ENCODE assay signal across 1 cellular context in the genomic region with DNA sequence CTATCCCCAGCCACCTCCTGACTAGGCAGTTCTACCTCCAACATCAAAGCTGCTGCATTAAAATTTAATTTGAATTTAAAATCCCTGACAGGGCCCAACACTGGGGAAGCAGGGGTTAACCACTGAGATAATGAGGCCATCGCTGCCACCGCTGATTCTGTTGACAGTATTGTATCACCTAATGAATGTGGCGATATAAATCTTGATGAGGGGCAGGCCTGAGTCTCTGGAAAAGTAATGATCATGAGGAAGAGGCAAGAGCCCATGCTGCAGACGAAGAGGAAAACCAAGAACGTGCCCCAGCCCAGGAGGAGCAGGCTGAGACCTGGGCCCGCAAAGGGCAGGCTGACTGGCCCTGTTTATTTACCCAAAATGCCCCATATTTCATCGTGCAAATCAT.
TF ChIP-seq lines count a peak whose summit lies in the region.

No MANE protein-coding gene starts in this region.

TF ChIP-seq in GM23338, 12 proteins besides CTCF, POLR2A, EP300 and RAD21 (continued from another document):
- TF ChIP-seq JUNB (IDR thresholded peaks at IDR 0.05; ENCODE audit: unreplicated experiment) = no peak
- TF ChIP-seq, protein P1, sequence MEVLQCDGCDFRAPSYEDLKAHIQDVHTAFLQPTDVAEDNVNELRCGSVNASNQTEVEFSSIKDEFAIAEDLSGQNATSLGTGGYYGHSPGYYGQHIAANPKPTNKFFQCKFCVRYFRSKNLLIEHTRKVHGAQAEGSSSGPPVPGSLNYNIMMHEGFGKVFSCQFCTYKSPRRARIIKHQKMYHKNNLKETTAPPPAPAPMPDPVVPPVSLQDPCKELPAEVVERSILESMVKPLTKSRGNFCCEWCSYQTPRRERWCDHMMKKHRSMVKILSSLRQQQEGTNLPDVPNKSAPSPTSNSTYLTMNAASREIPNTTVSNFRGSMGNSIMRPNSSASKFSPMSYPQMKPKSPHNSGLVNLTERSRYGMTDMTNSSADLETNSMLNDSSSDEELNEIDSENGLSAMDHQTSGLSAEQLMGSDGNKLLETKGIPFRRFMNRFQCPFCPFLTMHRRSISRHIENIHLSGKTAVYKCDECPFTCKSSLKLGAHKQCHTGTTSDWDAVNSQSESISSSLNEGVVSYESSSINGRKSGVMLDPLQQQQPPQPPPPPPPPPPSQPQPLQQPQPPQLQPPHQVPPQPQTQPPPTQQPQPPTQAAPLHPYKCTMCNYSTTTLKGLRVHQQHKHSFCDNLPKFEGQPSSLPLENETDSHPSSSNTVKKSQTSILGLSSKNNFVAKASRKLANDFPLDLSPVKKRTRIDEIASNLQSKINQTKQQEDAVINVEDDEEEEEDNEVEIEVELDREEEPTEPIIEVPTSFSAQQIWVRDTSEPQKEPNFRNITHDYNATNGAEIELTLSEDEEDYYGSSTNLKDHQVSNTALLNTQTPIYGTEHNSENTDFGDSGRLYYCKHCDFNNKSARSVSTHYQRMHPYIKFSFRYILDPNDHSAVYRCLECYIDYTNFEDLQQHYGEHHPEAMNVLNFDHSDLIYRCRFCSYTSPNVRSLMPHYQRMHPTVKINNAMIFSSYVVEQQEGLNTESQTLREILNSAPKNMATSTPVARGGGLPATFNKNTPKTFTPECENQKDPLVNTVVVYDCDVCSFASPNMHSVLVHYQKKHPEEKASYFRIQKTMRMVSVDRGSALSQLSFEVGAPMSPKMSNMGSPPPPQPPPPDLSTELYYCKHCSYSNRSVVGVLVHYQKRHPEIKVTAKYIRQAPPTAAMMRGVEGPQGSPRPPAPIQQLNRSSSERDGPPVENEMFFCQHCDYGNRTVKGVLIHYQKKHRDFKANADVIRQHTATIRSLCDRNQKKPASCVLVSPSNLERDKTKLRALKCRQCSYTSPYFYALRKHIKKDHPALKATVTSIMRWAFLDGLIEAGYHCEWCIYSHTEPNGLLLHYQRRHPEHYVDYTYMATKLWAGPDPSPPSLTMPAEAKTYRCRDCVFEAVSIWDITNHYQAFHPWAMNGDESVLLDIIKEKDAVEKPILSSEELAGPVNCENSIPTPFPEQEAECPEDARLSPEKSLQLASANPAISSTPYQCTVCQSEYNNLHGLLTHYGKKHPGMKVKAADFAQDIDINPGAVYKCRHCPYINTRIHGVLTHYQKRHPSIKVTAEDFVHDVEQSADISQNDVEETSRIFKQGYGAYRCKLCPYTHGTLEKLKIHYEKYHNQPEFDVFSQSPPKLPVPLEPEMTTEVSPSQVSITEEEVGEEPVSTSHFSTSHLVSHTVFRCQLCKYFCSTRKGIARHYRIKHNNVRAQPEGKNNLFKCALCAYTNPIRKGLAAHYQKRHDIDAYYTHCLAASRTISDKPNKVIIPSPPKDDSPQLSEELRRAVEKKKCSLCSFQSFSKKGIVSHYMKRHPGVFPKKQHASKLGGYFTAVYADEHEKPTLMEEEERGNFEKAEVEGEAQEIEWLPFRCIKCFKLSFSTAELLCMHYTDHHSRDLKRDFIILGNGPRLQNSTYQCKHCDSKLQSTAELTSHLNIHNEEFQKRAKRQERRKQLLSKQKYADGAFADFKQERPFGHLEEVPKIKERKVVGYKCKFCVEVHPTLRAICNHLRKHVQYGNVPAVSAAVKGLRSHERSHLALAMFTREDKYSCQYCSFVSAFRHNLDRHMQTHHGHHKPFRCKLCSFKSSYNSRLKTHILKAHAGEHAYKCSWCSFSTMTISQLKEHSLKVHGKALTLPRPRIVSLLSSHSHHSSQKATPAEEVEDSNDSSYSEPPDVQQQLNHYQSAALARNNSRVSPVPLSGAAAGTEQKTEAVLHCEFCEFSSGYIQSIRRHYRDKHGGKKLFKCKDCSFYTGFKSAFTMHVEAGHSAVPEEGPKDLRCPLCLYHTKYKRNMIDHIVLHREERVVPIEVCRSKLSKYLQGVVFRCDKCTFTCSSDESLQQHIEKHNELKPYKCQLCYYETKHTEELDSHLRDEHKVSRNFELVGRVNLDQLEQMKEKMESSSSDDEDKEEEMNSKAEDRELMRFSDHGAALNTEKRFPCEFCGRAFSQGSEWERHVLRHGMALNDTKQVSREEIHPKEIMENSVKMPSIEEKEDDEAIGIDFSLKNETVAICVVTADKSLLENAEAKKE (CRISPR knock-in tag; IDR thresholded peaks at IDR 0.05) = no peak
- TF ChIP-seq ZNF331 (CRISPR knock-in tag; IDR thresholded peaks at IDR 0.05; ENCODE audit: low read depth) = no peak
- TF ChIP-seq, protein P2, sequence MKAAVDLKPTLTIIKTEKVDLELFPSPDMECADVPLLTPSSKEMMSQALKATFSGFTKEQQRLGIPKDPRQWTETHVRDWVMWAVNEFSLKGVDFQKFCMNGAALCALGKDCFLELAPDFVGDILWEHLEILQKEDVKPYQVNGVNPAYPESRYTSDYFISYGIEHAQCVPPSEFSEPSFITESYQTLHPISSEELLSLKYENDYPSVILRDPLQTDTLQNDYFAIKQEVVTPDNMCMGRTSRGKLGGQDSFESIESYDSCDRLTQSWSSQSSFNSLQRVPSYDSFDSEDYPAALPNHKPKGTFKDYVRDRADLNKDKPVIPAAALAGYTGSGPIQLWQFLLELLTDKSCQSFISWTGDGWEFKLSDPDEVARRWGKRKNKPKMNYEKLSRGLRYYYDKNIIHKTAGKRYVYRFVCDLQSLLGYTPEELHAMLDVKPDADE (IDR thresholded peaks at IDR 0.05) = no peak
- TF ChIP-seq, protein P3, sequence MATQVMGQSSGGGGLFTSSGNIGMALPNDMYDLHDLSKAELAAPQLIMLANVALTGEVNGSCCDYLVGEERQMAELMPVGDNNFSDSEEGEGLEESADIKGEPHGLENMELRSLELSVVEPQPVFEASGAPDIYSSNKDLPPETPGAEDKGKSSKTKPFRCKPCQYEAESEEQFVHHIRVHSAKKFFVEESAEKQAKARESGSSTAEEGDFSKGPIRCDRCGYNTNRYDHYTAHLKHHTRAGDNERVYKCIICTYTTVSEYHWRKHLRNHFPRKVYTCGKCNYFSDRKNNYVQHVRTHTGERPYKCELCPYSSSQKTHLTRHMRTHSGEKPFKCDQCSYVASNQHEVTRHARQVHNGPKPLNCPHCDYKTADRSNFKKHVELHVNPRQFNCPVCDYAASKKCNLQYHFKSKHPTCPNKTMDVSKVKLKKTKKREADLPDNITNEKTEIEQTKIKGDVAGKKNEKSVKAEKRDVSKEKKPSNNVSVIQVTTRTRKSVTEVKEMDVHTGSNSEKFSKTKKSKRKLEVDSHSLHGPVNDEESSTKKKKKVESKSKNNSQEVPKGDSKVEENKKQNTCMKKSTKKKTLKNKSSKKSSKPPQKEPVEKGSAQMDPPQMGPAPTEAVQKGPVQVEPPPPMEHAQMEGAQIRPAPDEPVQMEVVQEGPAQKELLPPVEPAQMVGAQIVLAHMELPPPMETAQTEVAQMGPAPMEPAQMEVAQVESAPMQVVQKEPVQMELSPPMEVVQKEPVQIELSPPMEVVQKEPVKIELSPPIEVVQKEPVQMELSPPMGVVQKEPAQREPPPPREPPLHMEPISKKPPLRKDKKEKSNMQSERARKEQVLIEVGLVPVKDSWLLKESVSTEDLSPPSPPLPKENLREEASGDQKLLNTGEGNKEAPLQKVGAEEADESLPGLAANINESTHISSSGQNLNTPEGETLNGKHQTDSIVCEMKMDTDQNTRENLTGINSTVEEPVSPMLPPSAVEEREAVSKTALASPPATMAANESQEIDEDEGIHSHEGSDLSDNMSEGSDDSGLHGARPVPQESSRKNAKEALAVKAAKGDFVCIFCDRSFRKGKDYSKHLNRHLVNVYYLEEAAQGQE (IDR thresholded peaks at IDR 0.05; ENCODE audit: unreplicated experiment) = no peak
- no peak for TF ChIP-seq EZH2 (IDR thresholded peaks at IDR 0.05; ENCODE audit: low read depth, unreplicated experiment)
